14 cellular contexts compared by ENCODE assay signal in genomic region chr22:25406510-25407210, GRCh38.
A peak's percentile ranks its signal among the peaks of the same experiment; 100 is the strongest.
DNase-seq lines count a peak whose midpoint lies in the region; ATAC-seq and TF ChIP-seq lines count a peak whose summit lies in the region.
"Had no signal": no experiment of that assay in that cellular context is flagged by ENCODE, and none has a peak within 500 bp of the region (broad histone marks: within the 10 kb centered on the region; RNA-seq: fewer than 3 reads in every experiment).

No MANE protein-coding gene starts in this region.

- CTCF ChIA-PET in activated CD8-positive, alpha-beta memory T cell treated with anti-CD3 and anti-CD28 coated beads, Interleukin-2, amount 10 ng/mL, durations not matched to agents 7 days and 5 days (lab: Charles Lee) = no interaction called here
- CTCF ChIA-PET in WTC11 (lab: Charles Lee) = no interaction called here

- H3K27ac ChIP-seq in right cardiac atrium (ENCODE audit: low read length) = no peak overlapping the region
- H3K27ac ChIP-seq: epithelial cell of prostate, suprapubic skin had no signal

- 84% methylated on average over 10 of the region's 10 CpGs for WGBS in right cardiac atrium

- peaks cover 46% of the 10 kb centered on the region for H3K4me1 Mint-ChIP-seq in activated CD8-positive, alpha-beta memory T cell treated with anti-CD3 and anti-CD28 coated beads, Interleukin-2, amount 10 ng/mL, durations not matched to agents 7 days and 5 days
- peaks cover 23% of the 10 kb centered on the region for H3K4me1 Mint-ChIP-seq in WTC11
- peaks cover 30% of the 10 kb centered on the region for H3K4me1 Mint-ChIP-seq in stimulated activated effector memory CD8-positive, alpha-beta T cell treated with anti-CD3 and anti-CD28 coated beads, Interleukin-12 subunit alpha, Interleukin-12 subunit beta, amount 100 ng/mL, for 72 hours

- no peaks in the 10 kb centered on the region for H3K27me3 ChIP-seq in right cardiac atrium (ENCODE audit: control insufficient read depth, insufficient read depth)
- H3K27me3 ChIP-seq: suprapubic skin had no signal

- peaks cover 19% of the 10 kb centered on the region for H3K4me1 ChIP-seq in right cardiac atrium (ENCODE audit: control insufficient read depth, insufficient read depth, low read length)

- H3K9me3 Mint-ChIP-seq in activated CD8-positive, alpha-beta memory T cell treated with anti-CD3 and anti-CD28 coated beads, Interleukin-2, amount 10 ng/mL, durations not matched to agents 7 days and 5 days (ENCODE audit: low read depth) = no peaks in the 10 kb centered on the region
- H3K9me3 Mint-ChIP-seq in WTC11 = no peaks in the 10 kb centered on the region
- no peaks in the 10 kb centered on the region for H3K9me3 Mint-ChIP-seq in stimulated activated effector memory CD8-positive, alpha-beta T cell treated with anti-CD3 and anti-CD28 coated beads, Interleukin-12 subunit alpha, Interleukin-12 subunit beta, amount 100 ng/mL, for 72 hours

- no peak for TF ChIP-seq CTCF in WTC11 (IDR thresholded peaks at IDR 0.05)

- H3K4me3 Mint-ChIP-seq in activated CD8-positive, alpha-beta memory T cell treated with anti-CD3 and anti-CD28 coated beads, Interleukin-2, amount 10 ng/mL, durations not matched to agents 7 days and 5 days = peak overlapping the region; percentile 65
- H3K4me3 Mint-ChIP-seq in WTC11 = peak overlapping the region; percentile 63
- H3K4me3 Mint-ChIP-seq in stimulated activated effector memory CD8-positive, alpha-beta T cell treated with anti-CD3 and anti-CD28 coated beads, Interleukin-12 subunit alpha, Interleukin-12 subunit beta, amount 100 ng/mL, for 72 hours = peak overlapping the region; percentile 77

- H3K27me3 Mint-ChIP-seq in activated CD8-positive, alpha-beta memory T cell treated with anti-CD3 and anti-CD28 coated beads, Interleukin-2, amount 10 ng/mL, durations not matched to agents 7 days and 5 days = no peaks in the 10 kb centered on the region
- H3K27me3 Mint-ChIP-seq in WTC11 (ENCODE audit: low read depth) = peaks cover 15% of the 10 kb centered on the region

- DNase-seq in activated CD8-positive, alpha-beta memory T cell treated with anti-CD3 and anti-CD28 coated beads, Interleukin-2, amount 10 ng/mL, durations not matched to agents 7 days and 5 days = no peak
- DNase-seq in activated CD8-positive, alpha-beta memory T cell treated with anti-CD3 and anti-CD28 coated beads for 24 hours = no peak
- DNase-seq in WTC11 (ENCODE audit: low spot score) (no peak), right cardiac atrium (peak; percentile 39 to 79 (median 79)), KG1 (lab: John Stamatoyannopoulos, UW) (no peak), AG08395 (ENCODE audit: low spot score) (no peak)
- no peak for DNase-seq in stimulated activated effector memory CD8-positive, alpha-beta T cell treated with anti-CD3 and anti-CD28 coated beads, Interleukin-12 subunit alpha, Interleukin-12 subunit beta, amount 100 ng/mL, for 72 hours (ENCODE audit: low spot score in 2 of 2)
- DNase-seq: NCI-H1930; occipital lobe; stimulated activated CD4-positive, alpha-beta T cell treated with anti-CD3 and anti-CD28 coated beads, Interleukin-2, amount 100 ng/mL, for 48 hours; WERI-Rb-1 had no signal

- ATAC-seq in activated CD8-positive, alpha-beta memory T cell treated with anti-CD3 and anti-CD28 coated beads, Interleukin-2, amount 10 ng/mL, durations not matched to agents 7 days and 5 days = no peak
- ATAC-seq in WTC11 (no peak), right cardiac atrium (peak in 1 of 2 donors; percentile 6), GM21526 (IDR thresholded peaks at IDR 0.05; ENCODE audit: low FRiP score, unreplicated experiment) (no peak)
- ATAC-seq in stimulated activated effector memory CD8-positive, alpha-beta T cell treated with anti-CD3 and anti-CD28 coated beads, Interleukin-12 subunit alpha, Interleukin-12 subunit beta, amount 100 ng/mL, for 72 hours = no peak

- H3K9me3 ChIP-seq in right cardiac atrium (ENCODE audit: control insufficient read depth, low read length) = no peaks in the 10 kb centered on the region
- H3K9me3 ChIP-seq: suprapubic skin had no signal

- H3K27ac Mint-ChIP-seq in activated CD8-positive, alpha-beta memory T cell treated with anti-CD3 and anti-CD28 coated beads, Interleukin-2, amount 10 ng/mL, durations not matched to agents 7 days and 5 days = peak overlapping the region; percentile 66
- H3K27ac Mint-ChIP-seq in WTC11 = no peak overlapping the region
- H3K27ac Mint-ChIP-seq in stimulated activated effector memory CD8-positive, alpha-beta T cell treated with anti-CD3 and anti-CD28 coated beads, Interleukin-12 subunit alpha, Interleukin-12 subunit beta, amount 100 ng/mL, for 72 hours = peak overlapping the region; percentile 82

- POLR2A ChIA-PET in WTC11 (lab: Charles Lee) = no interaction called here

- H3K4me3 ChIP-seq in right cardiac atrium (ENCODE audit: low read length) = no peak overlapping the region

- intact Hi-C loops in right cardiac atrium (cut with DNase I) = no loop called here

- H3K36me3 Mint-ChIP-seq in activated CD8-positive, alpha-beta memory T cell treated with anti-CD3 and anti-CD28 coated beads, Interleukin-2, amount 10 ng/mL, durations not matched to agents 7 days and 5 days = no peaks in the 10 kb centered on the region
- no peaks in the 10 kb centered on the region for H3K36me3 Mint-ChIP-seq in WTC11
- no peaks in the 10 kb centered on the region for H3K36me3 Mint-ChIP-seq in stimulated activated effector memory CD8-positive, alpha-beta T cell treated with anti-CD3 and anti-CD28 coated beads, Interleukin-12 subunit alpha, Interleukin-12 subunit beta, amount 100 ng/mL, for 72 hours

TF ChIP-seq in WTC11, 78 proteins besides CTCF, POLR2A, EP300 and RAD21:
- TF ChIP-seq ATF1 (CRISPR knock-in tag; IDR thresholded peaks at IDR 0.05) = no peak

Comparison
In these comparisons a context has a peak if more than half of its experiments do, and no peak if none do; other contexts are left out.
1. DNase-seq: peak in right cardiac atrium (3 of 3); none in activated CD8-positive, alpha-beta memory T cell treated with anti-CD3 and anti-CD28 coated beads, Interleukin-2, amount 10 ng/mL, durations not matched to agents 7 days and 5 days (single experiment), activated CD8-positive, alpha-beta memory T cell treated with anti-CD3 and anti-CD28 coated beads for 24 hours (single experiment), WTC11 (single experiment), stimulated activated effector memory CD8-positive, alpha-beta T cell treated with anti-CD3 and anti-CD28 coated beads, Interleukin-12 subunit alpha, Interleukin-12 subunit beta, amount 100 ng/mL, for 72 hours (0 of 2), KG1 (single experiment) and AG08395 (single experiment).
2. Peak in every context shown above with its lines, with median percentiles within 50 percentile points of each other: H3K4me3 Mint-ChIP-seq.